In genomic region chrX:153460826-153461225, GRCh38 we compare ENCODE assay signal across 8 cellular contexts. TPM values are rescaled to one million over a fixed set of nuclear protein-coding genes. Genes with fewer than 3 reads are reported as not detected.
A peak's percentile ranks its signal among the peaks of the same experiment; 100 is the strongest.
DNase-seq lines count a peak whose midpoint lies in the region; ATAC-seq and TF ChIP-seq lines count a peak whose summit lies in the region.

No MANE protein-coding gene starts in this region.

- TF ChIP-seq CTCF in AG09319 (IDR thresholded peaks at IDR 0.05; ENCODE audit: low read depth, low read length) (peak; percentile 63), GM13977 (IDR thresholded peaks at IDR 0.05; ENCODE audit: extremely low read depth, insufficient read depth, missing control alignments) (peak; percentile 69), OCI-LY1 (IDR thresholded peaks at IDR 0.05; ENCODE audit: low read length) (peak; percentile 59; the same call in 1 of the 2 replicates)

- H3K9me2 ChIP-seq in OCI-LY1 (ENCODE audit: low read depth, low read length) = no peaks in the 10 kb centered on the region

- H2AFZ ChIP-seq in OCI-LY1 (ENCODE audit: low read length) = no peak overlapping the region

- H3K4me3 ChIP-seq in OCI-LY1 (ENCODE audit: low read depth, low read length, poor library complexity, severe bottlenecking) = no peak overlapping the region
- H3K4me3 ChIP-seq in right cardiac atrium (ENCODE audit: low read length) = no peak overlapping the region

- H3F3A ChIP-seq in OCI-LY1 (ENCODE audit: insufficient read depth, low read length) = no peaks in the 10 kb centered on the region

- H3K9me3 ChIP-seq in OCI-LY1 (ENCODE audit: low read length) = no peaks in the 10 kb centered on the region
- H3K9me3 ChIP-seq in right cardiac atrium (ENCODE audit: control insufficient read depth, low read length) = no peaks in the 10 kb centered on the region

- ATAC-seq in right cardiac atrium (peak; percentile 34 to 45), GM21360 (IDR thresholded peaks at IDR 0.05; ENCODE audit: unreplicated experiment) (no peak), HG03439 (IDR thresholded peaks at IDR 0.05; ENCODE audit: unreplicated experiment) (no peak)

- in situ Hi-C loops in GM13977 (cut with MboI; ENCODE audit: low pct_unique_long_range_greater_than_20kb, low sequenced_read_pairs, unreplicated experiment) = no loop called here

- no peak overlapping the region for H3K4me2 ChIP-seq in OCI-LY1 (ENCODE audit: low read length)

- H3K9ac ChIP-seq in OCI-LY1 (ENCODE audit: low read length) = no peak overlapping the region

- no peaks in the 10 kb centered on the region for H3K79me2 ChIP-seq in OCI-LY1 (ENCODE audit: insufficient read depth, low read length)

- H3K36me3 ChIP-seq in OCI-LY1 (ENCODE audit: insufficient read depth, low read length) = peaks cover 13% of the 10 kb centered on the region; the same call in 1 of the 2 replicates

- no peaks in the 10 kb centered on the region for H3K27me3 ChIP-seq in OCI-LY1 (ENCODE audit: insufficient read depth, low read length)
- H3K27me3 ChIP-seq in right cardiac atrium (ENCODE audit: control insufficient read depth, insufficient read depth) = no peaks in the 10 kb centered on the region

- no peak overlapping the region for H3K27ac ChIP-seq in OCI-LY1 (ENCODE audit: low read depth, low read length, poor library complexity, severe bottlenecking)
- no peak overlapping the region for H3K27ac ChIP-seq in right cardiac atrium (ENCODE audit: low read length)

- no peaks in the 10 kb centered on the region for H4K20me1 ChIP-seq in OCI-LY1 (ENCODE audit: insufficient read depth, low read length)

- intact Hi-C loops in right cardiac atrium (cut with DNase I) = no loop called here

- WGBS in right cardiac atrium = 43% methylated on average over 7 of the region's 7 CpGs

- DNase-seq in AG09319 (ENCODE audit: extremely low read depth, low read depth) = no peak
- DNase-seq in GM13977 (ENCODE audit: low spot score) = peak; percentile 63
- peak; percentile 12 for DNase-seq in activated effector memory CD4-positive, alpha-beta T cell treated with Interleukin-2 at 50 U/mL for 16 hours
- peak; percentile 44 to 75 (median 74) for DNase-seq in right cardiac atrium
- DNase-seq in stimulated activated CD4-positive, alpha-beta T cell treated with anti-CD3 and anti-CD28 coated beads, Interleukin-12 subunit alpha, Interleukin-12 subunit beta, amount 100 ng/mL, for 48 hours (ENCODE audit: low read depth in 2 of 3, low spot score in 1 of 3) = peak in 2 of 3 donors; percentile 23 to 30

- H3K4me1 ChIP-seq in OCI-LY1 (ENCODE audit: insufficient read depth, low read length, severe bottlenecking) (no peaks in the 10 kb centered on the region), right cardiac atrium (ENCODE audit: control insufficient read depth, insufficient read depth, low read length) (no peaks in the 10 kb centered on the region)

RNA-seq across cellular contexts. Expression of gene HAUS7, which starts 9.6 kb away (rescaled TPM):
- 10 to 100 TPM; 14.5 to 18.3 (median 16.8) TPM for total RNA-seq in right cardiac atrium
- 17.3 TPM for polyA plus RNA-seq in right cardiac atrium

RNA-seq across cellular contexts. Expression of gene TREX2, which starts 15.0 kb away (rescaled TPM):
- total RNA-seq in right cardiac atrium = under 1 TPM in 2 of 4 donors, not detected in 2; 0.28 to 0.91 TPM
- polyA plus RNA-seq in right cardiac atrium = 0.48 TPM

RNA-seq across cellular contexts. Expression of gene BGN, which starts 34.0 kb away (rescaled TPM):
- total RNA-seq in right cardiac atrium = 100 to 1,000 TPM; 173 to 244 (median 206) TPM
- 167 TPM for polyA plus RNA-seq in right cardiac atrium

RNA-seq across cellular contexts. Expression of gene ZFP92, which starts 49.6 kb away (rescaled TPM):
- total RNA-seq in right cardiac atrium = 1 to 10 TPM in 1 of 4 donors, under 1 TPM in 3; 0.57 to 1.6 (median 0.77) TPM
- polyA plus RNA-seq in right cardiac atrium = 0.32 TPM

RNA-seq across cellular contexts. Expression of gene ATP2B3, which starts 56.6 kb away (rescaled TPM):
- not detected for total RNA-seq in right cardiac atrium
- under 0.01 TPM for polyA plus RNA-seq in right cardiac atrium

Comparison
In these comparisons a context has a peak if more than half of its experiments do, and no peak if none do; other contexts are left out.
1. ATAC-seq: peak in right cardiac atrium (2 of 2); none in GM21360 (single experiment) and HG03439 (single experiment).
2. Peak in every context shown above with its lines, with median percentiles within 50 percentile points of each other: CTCF ChIP-seq.